18 cellular contexts compared by ENCODE assay signal in genomic region chr21:25569711-25570110, GRCh38. TPM values are rescaled to one million over a fixed set of nuclear protein-coding genes. Genes with fewer than 3 reads are reported as not detected.
DNase-seq lines count a peak whose midpoint lies in the region; ATAC-seq, FAIRE-seq and TF ChIP-seq lines count a peak whose summit lies in the region.
"Had no signal": no experiment of that assay in that cellular context is flagged by ENCODE, and none has a peak within 500 bp of the region (broad histone marks: within the 10 kb centered on the region; RNA-seq: fewer than 3 reads in every experiment).

No MANE protein-coding gene starts in this region.

- TF ChIP-seq POLR2A in HepG2 (IDR thresholded peaks at IDR 0.05; ENCODE audit: insufficient read depth in 1 of 2, low read depth in 2 of 2, low read length in 2 of 2) (no peak), right lobe of liver (IDR thresholded peaks at IDR 0.05) (no peak)

- peaks cover 2 to 5% of the 10 kb centered on the region in 2 experiments; a peak in 1 of 5 replicates for H3K36me3 ChIP-seq in HepG2 (replicated peaks in 1 of 2; ENCODE audit: control insufficient read depth in 1 of 2, insufficient read depth in 2 of 2, low read length in 2 of 2)
- H3K36me3 ChIP-seq in right lobe of liver, result no peaks in the 10 kb centered on the region

- no TSS peak for BruUV-seq in HepG2 (replicated peaks; lab: Mats Ljungman, UMichigan)

- H3K9me3 Mint-ChIP-seq in activated naive CD4-positive, alpha-beta T cell treated with anti-CD3 and anti-CD28 coated beads, Interleukin-2, amount 50 U/mL, for 72 hours, result no peaks in the 10 kb centered on the region
- no peaks in the 10 kb centered on the region for H3K9me3 Mint-ChIP-seq in stimulated activated effector memory CD8-positive, alpha-beta T cell treated with anti-CD3 and anti-CD28 coated beads, Interleukin-12 subunit alpha, Interleukin-12 subunit beta, amount 100 ng/mL, for 72 hours

- peaks cover 71% of the 10 kb centered on the region for H3K4me1 Mint-ChIP-seq in stimulated activated effector memory CD8-positive, alpha-beta T cell treated with anti-CD3 and anti-CD28 coated beads, Interleukin-12 subunit alpha, Interleukin-12 subunit beta, amount 100 ng/mL, for 72 hours

- no peak overlapping the region for H2AFZ ChIP-seq in HepG2 (ENCODE audit: low read length)
- H2AFZ ChIP-seq: hepatocyte had no signal

- H3K9ac ChIP-seq in HepG2 (ENCODE audit: insufficient read depth, low read depth, low read length), result no peak overlapping the region

- POLR2A ChIA-PET in HepG2 (lab: Yijun Ruan, JAX), result no interaction called here

- H3K9me3 ChIP-seq in HepG2 (ENCODE audit: low read length) (no peaks in the 10 kb centered on the region), right lobe of liver (no peaks in the 10 kb centered on the region)
- H3K9me3 ChIP-seq: sigmoid colon had no signal

- H4K20me1 ChIP-seq in HepG2 (ENCODE audit: insufficient read depth, low read length), result no peaks in the 10 kb centered on the region

- H3K27me3 ChIP-seq in HepG2 (ENCODE audit: control insufficient read depth in 1 of 2, insufficient read depth in 2 of 2, low read length in 2 of 2) (no peaks in the 10 kb centered on the region), right lobe of liver (no peaks in the 10 kb centered on the region)
- H3K27me3 ChIP-seq: hepatocyte, sigmoid colon had no signal

- H3K36me3 Mint-ChIP-seq in activated naive CD4-positive, alpha-beta T cell treated with anti-CD3 and anti-CD28 coated beads, Interleukin-2, amount 50 U/mL, for 72 hours, result peaks cover 68 to 77% of the 10 kb centered on the region in 2 donors
- H3K36me3 Mint-ChIP-seq in stimulated activated effector memory CD8-positive, alpha-beta T cell treated with anti-CD3 and anti-CD28 coated beads, Interleukin-12 subunit alpha, Interleukin-12 subunit beta, amount 100 ng/mL, for 72 hours, result peaks cover 100% of the 10 kb centered on the region

- TF ChIP-seq EP300 in HepG2 (IDR thresholded peaks at IDR 0.05; ENCODE audit: low read depth in 2 of 2, low read length in 2 of 2) (no peak), HepG2 (CRISPR knock-in tag; IDR thresholded peaks at IDR 0.05; ENCODE audit: borderline replicate concordance) (no peak)

- no peak overlapping the region for H3K4me3 ChIP-seq in HepG2 (replicated peaks in 1 of 3; ENCODE audit: insufficient read depth in 1 of 3, low read depth in 2 of 3, low read length in 3 of 3)
- H3K4me3 ChIP-seq in right lobe of liver, result no peak overlapping the region
- H3K4me3 ChIP-seq: hepatocyte, sigmoid colon had no signal

- no peak for TF ChIP-seq RAD21 in HepG2 (CRISPR knock-in tag; IDR thresholded peaks at IDR 0.05)

- CTCF ChIA-PET in HepG2 (lab: Yijun Ruan, JAX; ENCODE audit: low intra/inter-chr PET ratio, low total read pairs), result no interaction called here

- H3K4me2 ChIP-seq in HepG2 (ENCODE audit: low read depth, low read length), result no peak overlapping the region
- H3K4me2 ChIP-seq: hepatocyte had no signal

- FAIRE-seq in HepG2 (lab: Jason Lieb, UNC) (no peak), GM19239 (lab: Jason Lieb, UNC) (peak; percentile 82)
- FAIRE-seq: kidney had no signal

- intact Hi-C loops in HepG2 (cut with micrococcal nuclease; ENCODE audit: unreplicated experiment), result no loop called here
- intact Hi-C loops in right lobe of liver (cut with DNase I), result no loop called here

- peak overlapping the region; percentile 83 for H3K4me3 Mint-ChIP-seq in stimulated activated effector memory CD8-positive, alpha-beta T cell treated with anti-CD3 and anti-CD28 coated beads, Interleukin-12 subunit alpha, Interleukin-12 subunit beta, amount 100 ng/mL, for 72 hours

- 87% methylated on average over 4 of the region's 4 CpGs for WGBS in HepG2 (ENCODE audit: low lambda C conversion rate)
- 92% methylated on average over 4 of the region's 4 CpGs for WGBS in right lobe of liver (ENCODE audit: insufficient coverage, low coverage, low lambda C conversion rate, missing lambda C conversion rate)

- TF ChIP-seq CTCF in HepG2 (CRISPR knock-in tag; IDR thresholded peaks at IDR 0.05) (no peak), right lobe of liver (IDR thresholded peaks at IDR 0.05) (no peak), omental fat pad (IDR thresholded peaks at IDR 0.05) (no peak)

- in situ Hi-C loops in HepG2 (cut with HindIII; ENCODE audit: extremely low pct_ligation_motif_present, low pct_unique_long_range_greater_than_20kb), result no loop called here

- peak overlapping the region; percentile 88 to 89 for H3K27ac Mint-ChIP-seq in activated naive CD4-positive, alpha-beta T cell treated with anti-CD3 and anti-CD28 coated beads, Interleukin-2, amount 50 U/mL, for 72 hours
- peak overlapping the region; percentile 98 for H3K27ac Mint-ChIP-seq in stimulated activated effector memory CD8-positive, alpha-beta T cell treated with anti-CD3 and anti-CD28 coated beads, Interleukin-12 subunit alpha, Interleukin-12 subunit beta, amount 100 ng/mL, for 72 hours

- DNase-seq in HepG2 (ENCODE audit: low spot score) (no peak), right lobe of liver (no peak), GM19239 (ENCODE audit: insufficient read length, low spot score) (no peak), omental fat pad (ENCODE audit: low spot score) (no peak), UCSD-AML1 (lab: John Stamatoyannopoulos, UW; ENCODE audit: unreplicated experiment) (no peak), NCI-H1436 (lab: John Stamatoyannopoulos, UW) (no peak)
- no peak for DNase-seq in activated naive CD4-positive, alpha-beta T cell treated with anti-CD3 and anti-CD28 coated beads, Interleukin-2, amount 50 U/mL, for 72 hours (ENCODE audit: low spot score in 2 of 2)
- DNase-seq in stimulated activated effector memory CD8-positive, alpha-beta T cell treated with anti-CD3 and anti-CD28 coated beads, Interleukin-12 subunit alpha, Interleukin-12 subunit beta, amount 100 ng/mL, for 72 hours (ENCODE audit: low spot score in 2 of 2), result no peak
- DNase-seq: aorta, DMS 273 treated with DMSO at 0.1 percent for 48 hours, GOT3, kidney, NCI-H1105 treated with DMSO at 0.1 percent for 48 hours, NCI-H2171 treated with DMSO at 0.1 percent for 48 hours, NCI-H748 treated with DMSO at 0.1 percent for 48 hours, nucleus accumbens, sigmoid colon had no signal

- no peak for ATAC-seq in HepG2
- no peak for ATAC-seq in right lobe of liver
- no peak for ATAC-seq in activated naive CD4-positive, alpha-beta T cell treated with anti-CD3 and anti-CD28 coated beads, Interleukin-2, amount 50 U/mL, for 72 hours
- no peak for ATAC-seq in stimulated activated effector memory CD8-positive, alpha-beta T cell treated with anti-CD3 and anti-CD28 coated beads, Interleukin-12 subunit alpha, Interleukin-12 subunit beta, amount 100 ng/mL, for 72 hours
- no peak for ATAC-seq in omental fat pad (ENCODE audit: low FRiP score)

- H3K4me1 ChIP-seq in HepG2 (ENCODE audit: insufficient read depth, low read length) (no peaks in the 10 kb centered on the region), right lobe of liver (no peaks in the 10 kb centered on the region)

- H3K27ac ChIP-seq in HepG2 (ENCODE audit: extremely low read length, insufficient read depth, low read length) (no peak overlapping the region), right lobe of liver (no peak overlapping the region)
- H3K27ac ChIP-seq: hepatocyte, sigmoid colon had no signal

- H3K79me2 ChIP-seq in HepG2 (ENCODE audit: insufficient read depth, low read length), result no peaks in the 10 kb centered on the region
- H3K79me2 ChIP-seq: hepatocyte had no signal

TF ChIP-seq in HepG2, 621 proteins besides CTCF, POLR2A, EP300 and RAD21:
- TF ChIP-seq CHCHD3 (CRISPR knock-in tag; IDR thresholded peaks at IDR 0.05) (no peak), MAFK (conservative IDR thresholded peaks at IDR 0.05 in 1 of 2, IDR thresholded peaks at IDR 0.05 in 1 of 2; ENCODE audit: low read length in 2 of 2) (peak; percentile 43 to 76; a peak in 2 of 4 replicates), MAFF (IDR thresholded peaks at IDR 0.05; ENCODE audit: low read depth, low read length) (peak; percentile 52)

RNA-seq across cellular contexts. Expression of gene MRPL39, which starts 37.6 kb away (rescaled TPM):
- total RNA-seq in HepG2 (2016; rRNA removed; fragmentation: Illumina TruSeq; extraction: Trizol) (91.2 and 141 TPM in 2 replicates), right lobe of liver (10 to 100 TPM; 18.4 to 23.8 (median 19.5) TPM), omental fat pad (10 to 100 TPM; 14.2 to 18.6 (median 14.9) TPM)
- 11.9 and 12.5 TPM in 2 replicates for total RNA-seq in HepG2 (2016; cell fraction: cytosol; rRNA removed; fragmentation: Illumina TruSeq; extraction: Trizol; ENCODE audit: low read depth)
- 88.8 and 142 TPM in 2 replicates for total RNA-seq in HepG2 (2016; cell fraction: insoluble cytoplasmic fraction; rRNA removed; fragmentation: Illumina TruSeq; extraction: Trizol)
- total RNA-seq in HepG2 (2016; cell fraction: membrane; rRNA removed; fragmentation: Illumina TruSeq; extraction: Trizol), result 14.3 and 18.5 TPM in 2 replicates
- 33.8 and 40.4 TPM in 2 replicates for total RNA-seq in HepG2 (2016; cell fraction: nucleus; rRNA removed; fragmentation: Illumina TruSeq; extraction: Trizol)
- polyA plus RNA-seq in HepG2 (2011; rRNA removed), result 19.8 and 29.1 TPM in 2 replicates
- polyA plus RNA-seq in HepG2 (2011; cell fraction: cytosol; rRNA removed), result 11.8 and 15.2 TPM in 2 replicates
- 4.5 and 5.4 TPM in 2 replicates for polyA plus RNA-seq in HepG2 (2011; cell fraction: nucleus; rRNA removed)
- polyA plus RNA-seq in HepG2 (2012), result 27.8 and 42.6 TPM in 2 replicates
- polyA plus RNA-seq in HepG2 (2016; cell fraction: cytosol; fragmentation: Illumina TruSeq; extraction: Trizol; ENCODE audit: low read depth), result 7.7 and 8.7 TPM in 2 replicates
- 109 and 121 TPM in 2 replicates for polyA plus RNA-seq in HepG2 (2016; cell fraction: insoluble cytoplasmic fraction; fragmentation: Illumina TruSeq; extraction: Trizol; ENCODE audit: low read depth)
- polyA plus RNA-seq in HepG2 (2016; cell fraction: membrane; fragmentation: Illumina TruSeq; extraction: Trizol; ENCODE audit: low read depth), result 9.3 and 12.6 TPM in 2 replicates
- polyA plus RNA-seq in HepG2 (2016; cell fraction: nucleus; fragmentation: Illumina TruSeq; extraction: Trizol; ENCODE audit: insufficient read depth, low read depth), result 31.3 and 36.3 TPM in 2 replicates
- 5.1 and 12.3 TPM in 2 replicates for polyA minus RNA-seq in HepG2 (2011; rRNA and poly(A)+ RNA removed; ENCODE audit: low replicate concordance)
- polyA minus RNA-seq in HepG2 (2011; cell fraction: cytosol; rRNA and poly(A)+ RNA removed), result 11.0 and 11.9 TPM in 2 replicates
- polyA minus RNA-seq in HepG2 (2011; cell fraction: nucleus; rRNA and poly(A)+ RNA removed), result 23.2 and 30.5 TPM in 2 replicates
- total RNA-seq in activated naive CD4-positive, alpha-beta T cell treated with anti-CD3 and anti-CD28 coated beads, Interleukin-2, amount 50 U/mL, for 72 hours, result 10 to 100 TPM; 43.0 to 66.3 TPM
